8 cellular contexts compared by ENCODE assay signal in genomic region chr14:67532606-67532997, GRCh38. TPM values are rescaled to one million over a fixed set of nuclear protein-coding genes. Genes with fewer than 3 reads are reported as not detected.
DNase-seq lines count a peak whose midpoint lies in the region; ATAC-seq and TF ChIP-seq lines count a peak whose summit lies in the region.

No MANE protein-coding gene starts in this region.

- intact Hi-C loops in CD4-positive, alpha-beta T cell (cut with DNase I, micrococcal nuclease), result no loop called here
- intact Hi-C loops in Panc1 (cut with micrococcal nuclease; ENCODE audit: unreplicated experiment), result no loop called here
- intact Hi-C loops in ovary (cut with DNase I), result no loop called here

- ATAC-seq in CD4-positive, alpha-beta T cell (ENCODE audit: poor library complexity), result no peak
- ATAC-seq in Panc1 (no peak), HG03439 (IDR thresholded peaks at IDR 0.05; ENCODE audit: unreplicated experiment) (no peak)

- DNase-seq in CD4-positive, alpha-beta T cell, result no peak
- DNase-seq in Panc1 (ENCODE audit: low read depth, low spot score) (no peak), epithelial cell of prostate (ENCODE audit: low read depth, low spot score) (no peak), ovary (no peak), glomerular visceral epithelial cell (ENCODE audit: extremely low spot score) (no peak), cerebellar nuclear complex (lab: John Stamatoyannopoulos, UW) (no peak), NCI-H1092 (lab: John Stamatoyannopoulos, UW) (no peak)

- TF ChIP-seq CTCF in CD4-positive, alpha-beta T cell (IDR thresholded peaks at IDR 0.05), result no peak
- TF ChIP-seq CTCF in Panc1 (IDR thresholded peaks at IDR 0.05) (no peak), ovary (IDR thresholded peaks at IDR 0.05) (no peak)

- no peak overlapping the region for H3K27ac ChIP-seq in CD4-positive, alpha-beta T cell (ENCODE audit: low read depth, low read length)
- H3K27ac ChIP-seq in Panc1 (ENCODE audit: low read length) (peak overlapping the region; percentile 70), epithelial cell of prostate (peak overlapping the region; percentile 48), ovary (no peak overlapping the region)

- H3K4me1 Mint-ChIP-seq in CD4-positive, alpha-beta T cell (ENCODE audit: low read depth), result peaks cover 4% of the 10 kb centered on the region

- CTCF ChIA-PET in CD4-positive, alpha-beta T cell (lab: Charles Lee), result interaction anchor here (1.8 kb wide), 1 partner anchor 39 kb away, joined by 5 read pairs; no protein-coding TSS in a partner anchor
- CTCF ChIA-PET in Panc1 (lab: Charles Lee), result no interaction called here

- POLR2A ChIA-PET in CD4-positive, alpha-beta T cell (lab: Charles Lee), result interaction anchor here (1.1 to 1.4 kb wide), 5 partner anchors 18 to 163 kb away, joined by 3 to 5 read pairs (median 3); partner anchors contain the start of genes PIGH and RDH11
- POLR2A ChIA-PET in Panc1 (lab: Charles Lee), result interaction anchor here (0.6 kb wide), 1 partner anchor 10 kb away, joined by 4 read pairs; no protein-coding TSS in a partner anchor

- TF ChIP-seq EP300 in ovary (IDR thresholded peaks at IDR 0.05), result no peak

- no peak overlapping the region for H3K27ac Mint-ChIP-seq in CD4-positive, alpha-beta T cell

- no peaks in the 10 kb centered on the region for H3K36me3 Mint-ChIP-seq in CD4-positive, alpha-beta T cell (ENCODE audit: low read depth)

- H3K9me3 ChIP-seq in CD4-positive, alpha-beta T cell (ENCODE audit: control insufficient read depth, low read length), result no peaks in the 10 kb centered on the region
- H3K9me3 ChIP-seq in Panc1 (ENCODE audit: control insufficient read depth, insufficient read depth, low read depth, low read length) (no peaks in the 10 kb centered on the region), ovary (no peaks in the 10 kb centered on the region)

- H3K4me3 Mint-ChIP-seq in CD4-positive, alpha-beta T cell, result peak overlapping the region; percentile 76

- H3K36me3 ChIP-seq in Panc1 (ENCODE audit: control insufficient read depth, insufficient read depth, low read length) (no peaks in the 10 kb centered on the region; the same call in 1 of the 2 replicates), ovary (no peaks in the 10 kb centered on the region)

- H3K4me3 ChIP-seq in Panc1 (ENCODE audit: low read depth in 2 of 2, low read length in 2 of 2) (peak overlapping the region; percentile 52 to 54), ovary (peak overlapping the region; percentile 54)

- BruUV-seq in Panc1 (replicated peaks; lab: Mats Ljungman, UMichigan), result no TSS peak

- no peaks in the 10 kb centered on the region for H3K9me3 Mint-ChIP-seq in CD4-positive, alpha-beta T cell

- H3K27me3 ChIP-seq in CD4-positive, alpha-beta T cell (ENCODE audit: control insufficient read depth, insufficient read depth, low read length), result peaks cover 9% of the 10 kb centered on the region
- H3K27me3 ChIP-seq in Panc1 (ENCODE audit: control insufficient read depth, insufficient read depth, low read length), result no peaks in the 10 kb centered on the region
- no peaks in the 10 kb centered on the region for H3K27me3 ChIP-seq in ovary

- no peak for TF ChIP-seq POLR2A in ovary (IDR thresholded peaks at IDR 0.05)

- in situ Hi-C loops in Panc1 (cut with HindIII; ENCODE audit: low pct_unique_long_range_greater_than_20kb, low sequenced_read_pairs), result no loop called here

- H3K4me1 ChIP-seq in Panc1 (ENCODE audit: control insufficient read depth, insufficient read depth, low read length) (no peaks in the 10 kb centered on the region), ovary (ENCODE audit: insufficient read depth) (no peaks in the 10 kb centered on the region)

- H3K27me3 Mint-ChIP-seq in CD4-positive, alpha-beta T cell, result peaks cover 40% of the 10 kb centered on the region

- WGBS in ovary, 3 donors, result 15 to 19% (median 17%) methylated on average over 22 to 23 of the region's 23 CpGs

RNA-seq across cellular contexts. Expression of gene PLEKHH1, which starts 0.5 kb away (rescaled TPM):
- total RNA-seq in CD4-positive, alpha-beta T cell, result under 1 TPM; 0.16 to 0.53 TPM
- total RNA-seq in Panc1 (2021; ENCODE audit: unreplicated experiment) (6.7 TPM), ovary (10 to 100 TPM in 1 of 7 donors, 1 to 10 TPM in 5, under 1 TPM in 1; 0.78 to 15.7 (median 3.9) TPM)
- polyA plus RNA-seq in Panc1 (2012; ENCODE audit: insufficient read length), result 3.1 TPM
- 1 to 10 TPM; 2.0 to 6.8 TPM for polyA plus RNA-seq in ovary

RNA-seq across cellular contexts. Expression of gene TMEM229B, which starts 44.1 kb away (rescaled TPM):
- total RNA-seq in CD4-positive, alpha-beta T cell, result 1 to 10 TPM; 7.1 to 9.1 TPM
- total RNA-seq in Panc1 (2021; ENCODE audit: unreplicated experiment), result 1.6 TPM
- 1.4 TPM for polyA plus RNA-seq in Panc1 (2012; ENCODE audit: insufficient read length)
- total RNA-seq in ovary, result 1 to 10 TPM; 1.2 to 4.6 (median 2.9) TPM
- 10 to 100 TPM in 1 of 2 donors, 1 to 10 TPM in 1; 2.1 to 11.9 TPM for polyA plus RNA-seq in ovary

Comparison
In these comparisons a context has a peak if more than half of its experiments do, and no peak if none do; other contexts are left out.
1. H3K27ac ChIP-seq: peak in Panc1 (single experiment) and epithelial cell of prostate (single experiment); none in CD4-positive, alpha-beta T cell (single experiment) and ovary (0 of 2).